ENCODE assay signal across 11 cellular contexts in the genomic region with DNA sequence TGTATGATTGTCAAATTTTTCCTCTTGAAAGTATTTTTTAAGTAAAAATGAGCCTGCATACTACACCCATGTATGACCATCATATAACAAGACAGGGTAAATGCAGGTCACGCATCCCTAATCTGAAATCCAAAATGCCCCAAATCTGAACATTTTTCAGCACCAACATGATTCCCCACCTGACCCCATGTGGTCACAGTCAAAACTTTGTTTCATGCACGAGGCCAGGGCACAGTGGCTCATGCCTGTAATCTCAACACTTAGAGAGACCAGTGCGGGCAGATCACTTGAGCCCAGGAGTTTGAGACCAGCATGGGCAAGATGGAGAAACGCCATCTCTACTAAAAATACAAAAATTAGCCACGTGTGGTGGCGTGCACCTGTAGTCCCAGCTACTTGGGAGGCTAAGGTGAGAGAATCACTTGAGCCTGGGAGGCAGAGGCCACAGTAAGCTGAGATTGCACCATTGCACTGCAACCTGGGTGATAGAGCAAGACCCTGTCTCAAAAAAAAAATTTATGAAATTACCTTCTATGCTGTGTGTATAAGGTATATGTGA.
DNase-seq lines count a peak whose midpoint lies in the region; ATAC-seq and TF ChIP-seq lines count a peak whose summit lies in the region.
"Had no signal": no experiment of that assay in that cellular context is flagged by ENCODE, and none has a peak within 500 bp of the region (broad histone marks: within the 10 kb centered on the region; RNA-seq: fewer than 3 reads in every experiment).

No MANE protein-coding gene starts in this region.

- H3K36me3 ChIP-seq in Loucy (ENCODE audit: insufficient read depth, low read length) (peaks cover 12% of the 10 kb centered on the region; the same call in 1 of the 2 replicates), osteoblast (ENCODE audit: insufficient read depth, low read length) (peaks cover 5% of the 10 kb centered on the region), tibial nerve (no peaks in the 10 kb centered on the region), BE2C (peaks cover 6% of the 10 kb centered on the region)

- no peak for TF ChIP-seq POLR2A in tibial nerve (IDR thresholded peaks at IDR 0.05)

- peaks cover 22% of the 10 kb centered on the region for H4K20me1 ChIP-seq in Loucy (ENCODE audit: insufficient read depth, low read length, poor library complexity, severe bottlenecking)
- no peaks in the 10 kb centered on the region for H4K20me1 ChIP-seq in osteoblast (ENCODE audit: insufficient read depth, low read length)

- no peaks in the 10 kb centered on the region for H3K9me3 Mint-ChIP-seq in CD4-positive, alpha-beta T cell
- H3K9me3 Mint-ChIP-seq in activated naive CD8-positive, alpha-beta T cell (ENCODE audit: low read depth): no peaks in the 10 kb centered on the region
- H3K9me3 Mint-ChIP-seq: neural crest cell had no signal

- H3K9ac ChIP-seq in Loucy (ENCODE audit: low read depth, low read length, poor library complexity, severe bottlenecking): no peak overlapping the region

- no peak for ATAC-seq in CD4-positive, alpha-beta T cell (ENCODE audit: poor library complexity)
- no peak for ATAC-seq in HG03175 (IDR thresholded peaks at IDR 0.05; ENCODE audit: unreplicated experiment)
- ATAC-seq in HG03097 (IDR thresholded peaks at IDR 0.05; ENCODE audit: low FRiP score, unreplicated experiment): no peak
- ATAC-seq: foreskin keratinocyte had no signal

- DNase-seq in CD4-positive, alpha-beta T cell: no peak
- DNase-seq in osteoblast (ENCODE audit: insufficient read length, low spot score, missing footprints): no peak
- no peak for DNase-seq in tibial nerve (ENCODE audit: low spot score in 2 of 2)
- no peak for DNase-seq in BE2C
- DNase-seq: foreskin keratinocyte, NCI-H2171 treated with DMSO at 0.1 percent for 48 hours had no signal

- H3K4me1 ChIP-seq in Loucy (ENCODE audit: insufficient read depth, low read length, poor library complexity, severe bottlenecking) (peaks cover 25% of the 10 kb centered on the region), osteoblast (ENCODE audit: insufficient read depth, low read length) (peaks cover 34% of the 10 kb centered on the region), tibial nerve (peaks cover 0 to 46% (median 34%) of the 10 kb centered on the region in 4 donors), BE2C (peaks cover 5% of the 10 kb centered on the region)

- peaks cover 15% of the 10 kb centered on the region; the same call in 1 of the 2 replicates for H3F3A ChIP-seq in Loucy (ENCODE audit: low read depth)

- H3K79me2 ChIP-seq in Loucy (ENCODE audit: insufficient read depth, low read length) (peaks cover 74% of the 10 kb centered on the region), osteoblast (ENCODE audit: insufficient read depth, low read length) (peaks cover 84% of the 10 kb centered on the region)

- H3K27me3 ChIP-seq in CD4-positive, alpha-beta T cell (ENCODE audit: control insufficient read depth, insufficient read depth, low read length): no peaks in the 10 kb centered on the region
- H3K27me3 ChIP-seq in Loucy (ENCODE audit: insufficient read depth, low read length, poor library complexity, severe bottlenecking) (no peaks in the 10 kb centered on the region), osteoblast (ENCODE audit: insufficient read depth, low read length) (no peaks in the 10 kb centered on the region), tibial nerve (no peaks in the 10 kb centered on the region), BE2C (no peaks in the 10 kb centered on the region)
- H3K27me3 ChIP-seq: foreskin keratinocyte had no signal

- H3K4me3 ChIP-seq in Loucy (ENCODE audit: low read length, poor library complexity, severe bottlenecking): peak overlapping the region; percentile 67
- H3K4me3 ChIP-seq in osteoblast (ENCODE audit: insufficient read depth, low read length): no peak overlapping the region
- H3K4me3 ChIP-seq in tibial nerve: no peak overlapping the region
- no peak overlapping the region for H3K4me3 ChIP-seq in BE2C (ENCODE audit: low read depth, low read length)

- CTCF ChIA-PET in CD4-positive, alpha-beta T cell (lab: Charles Lee): interaction anchor here (0.8 to 3.1 kb wide), 5 partner anchors 12 to 100 kb away, joined by 3 to 7 read pairs (median 3); no protein-coding TSS in a partner anchor

- no peaks in the 10 kb centered on the region for H3K9me3 ChIP-seq in CD4-positive, alpha-beta T cell (ENCODE audit: control insufficient read depth, low read length)
- no peaks in the 10 kb centered on the region for H3K9me3 ChIP-seq in Loucy (ENCODE audit: insufficient read depth, low read depth, low read length)
- no peaks in the 10 kb centered on the region for H3K9me3 ChIP-seq in osteoblast (ENCODE audit: low read depth, low read length)
- H3K9me3 ChIP-seq in tibial nerve: no peaks in the 10 kb centered on the region
- H3K9me3 ChIP-seq in BE2C: no peaks in the 10 kb centered on the region

- no peaks in the 10 kb centered on the region for H3K9me2 ChIP-seq in Loucy (replicated peaks; ENCODE audit: low read depth, low read length)

- H2AFZ ChIP-seq in Loucy (ENCODE audit: low read length) (no peak overlapping the region), osteoblast (ENCODE audit: low read length) (no peak overlapping the region)

- H3K27me3 Mint-ChIP-seq in CD4-positive, alpha-beta T cell: no peaks in the 10 kb centered on the region
- no peaks in the 10 kb centered on the region for H3K27me3 Mint-ChIP-seq in activated naive CD8-positive, alpha-beta T cell

- intact Hi-C loops in CD4-positive, alpha-beta T cell (cut with DNase I, micrococcal nuclease): loop anchor here in 1 of 2 experiments (2.0 to 5.0 kb wide), 2 partner anchors 19 to 44 kb away; no protein-coding TSS in a partner anchor

- H3K4me2 ChIP-seq in Loucy (ENCODE audit: low read depth, low read length, poor library complexity, severe bottlenecking): peak overlapping the region; percentile 72
- peak overlapping the region; percentile 53 for H3K4me2 ChIP-seq in osteoblast (ENCODE audit: insufficient read depth, low read length)

- no peaks in the 10 kb centered on the region for H3K36me3 Mint-ChIP-seq in CD4-positive, alpha-beta T cell (ENCODE audit: low read depth)
- no peaks in the 10 kb centered on the region for H3K36me3 Mint-ChIP-seq in activated naive CD8-positive, alpha-beta T cell

- no peak for TF ChIP-seq CTCF in CD4-positive, alpha-beta T cell (IDR thresholded peaks at IDR 0.05)
- TF ChIP-seq CTCF in Loucy (conservative IDR thresholded peaks at IDR 0.05; ENCODE audit: low read length) (0 out of 2 replicates have a peak, but pooled peaks have one; percentile 6), osteoblast (IDR thresholded peaks at IDR 0.05; ENCODE audit: extremely low read depth, low read depth, low read length) (no peak), tibial nerve (IDR thresholded peaks at IDR 0.05) (no peak), BE2C (IDR thresholded peaks at IDR 0.05; ENCODE audit: low read depth, low read length) (no peak)

- peak overlapping the region; percentile 90 for H3K27ac Mint-ChIP-seq in CD4-positive, alpha-beta T cell
- H3K27ac Mint-ChIP-seq in activated naive CD8-positive, alpha-beta T cell: peak overlapping the region; percentile 83

- POLR2A ChIA-PET in CD4-positive, alpha-beta T cell (lab: Charles Lee): interaction anchor here (0.6 to 3.0 kb wide), 15 partner anchors 9 to 344 kb away, joined by 3 to 20 read pairs (median 4); a partner anchor contains a TSS

- WGBS in tibial nerve, 2 donors: 81 to 84% methylated on average over 6 of the region's 6 CpGs

- no peak for TF ChIP-seq EP300 in tibial nerve (IDR thresholded peaks at IDR 0.05)

- H3K4me1 Mint-ChIP-seq in CD4-positive, alpha-beta T cell (ENCODE audit: low read depth): peaks cover 71% of the 10 kb centered on the region
- peaks cover 48% of the 10 kb centered on the region for H3K4me1 Mint-ChIP-seq in activated naive CD8-positive, alpha-beta T cell (ENCODE audit: low read depth)

- H3K4me3 Mint-ChIP-seq in CD4-positive, alpha-beta T cell: peak overlapping the region; percentile 83
- H3K4me3 Mint-ChIP-seq in activated naive CD8-positive, alpha-beta T cell: peak overlapping the region; percentile 87
- H3K4me3 Mint-ChIP-seq: neural crest cell had no signal

- H3K27ac ChIP-seq in CD4-positive, alpha-beta T cell (ENCODE audit: low read depth, low read length): peak overlapping the region; percentile 27
- H3K27ac ChIP-seq in osteoblast (ENCODE audit: low read depth, low read length) (peak overlapping the region; percentile 94), tibial nerve (peak overlapping the region in 2 of 4 donors; percentile 47 to 71)
- H3K27ac ChIP-seq: foreskin keratinocyte had no signal
